In the genomic region with DNA sequence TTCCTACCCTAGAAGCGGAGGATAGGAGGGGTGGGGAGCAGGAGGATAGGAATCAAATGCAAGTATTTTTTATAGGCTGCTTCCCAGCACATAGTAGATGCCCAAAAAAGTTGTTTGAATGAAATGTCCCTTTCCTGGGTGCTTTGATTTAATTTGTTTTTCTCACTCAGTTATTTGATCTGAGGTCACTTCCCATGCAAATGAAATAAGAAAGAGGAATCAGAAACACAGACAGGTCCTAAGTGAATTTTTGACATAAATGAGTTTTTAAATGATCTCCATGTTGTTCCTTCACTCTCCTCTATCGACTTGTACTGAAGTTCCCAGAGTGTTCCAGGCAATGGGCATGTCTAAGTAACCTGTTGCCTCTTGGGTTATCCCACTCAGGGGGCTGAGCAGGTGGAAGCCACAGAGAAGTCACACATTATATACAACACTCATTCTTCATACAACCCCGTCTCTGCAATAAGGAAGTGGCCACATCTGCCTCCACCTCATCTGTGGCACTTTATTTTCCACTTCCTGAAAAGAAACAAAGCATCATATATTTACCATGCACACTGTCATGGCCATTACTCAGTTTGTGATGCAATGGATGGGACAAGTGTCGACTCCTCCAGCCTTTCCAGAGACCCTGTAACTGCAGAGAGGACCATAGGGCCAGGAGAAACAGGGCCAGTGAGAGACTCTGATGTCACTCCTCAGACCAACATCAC, we compare ENCODE assay signal across 9 cellular contexts.
DNase-seq lines count a peak whose midpoint lies in the region; ATAC-seq and TF ChIP-seq lines count a peak whose summit lies in the region.
"Had no signal": no experiment of that assay in that cellular context is flagged by ENCODE, and none has a peak within 500 bp of the region (broad histone marks: within the 10 kb centered on the region; RNA-seq: fewer than 3 reads in every experiment).

No MANE protein-coding gene starts in this region.

- H3K27me3 ChIP-seq in Karpas-422 (ENCODE audit: low read length) (no peaks in the 10 kb centered on the region), smooth muscle cell (ENCODE audit: low read depth) (no peaks in the 10 kb centered on the region)
- H3K27me3 ChIP-seq: left lung had no signal

- H3K9me3 Mint-ChIP-seq in activated naive CD8-positive, alpha-beta T cell treated with anti-CD3 and anti-CD28 coated beads, Interleukin-2, amount 10 ng/mL, durations not matched to agents 7 days and 5 days: peaks cover 6% of the 10 kb centered on the region

- peak; percentile 47 for DNase-seq in GDM1 (lab: John Stamatoyannopoulos, UW)
- peak; percentile 75 for DNase-seq in Karpas-422
- DNase-seq in activated naive CD8-positive, alpha-beta T cell treated with anti-CD3 and anti-CD28 coated beads, Interleukin-2, amount 10 ng/mL, durations not matched to agents 7 days and 5 days: no peak
- DNase-seq in effector CD8-positive, alpha-beta T cell (lab: John Stamatoyannopoulos, UW): no peak
- DNase-seq in smooth muscle cell (lab: John Stamatoyannopoulos, UW; ENCODE audit: unreplicated experiment): no peak
- DNase-seq in erythroblast (lab: John Stamatoyannopoulos, UW): no peak
- DNase-seq in NCI-H1092 treated with DMSO at 0.1 percent for 48 hours (lab: John Stamatoyannopoulos, UW): no peak
- DNase-seq: left lung had no signal

- H3K4me1 Mint-ChIP-seq in activated naive CD8-positive, alpha-beta T cell treated with anti-CD3 and anti-CD28 coated beads, Interleukin-2, amount 10 ng/mL, durations not matched to agents 7 days and 5 days: peaks cover 21% of the 10 kb centered on the region

- H3K79me2 ChIP-seq in Karpas-422 (ENCODE audit: low read length): no peaks in the 10 kb centered on the region
- H3K79me2 ChIP-seq in smooth muscle cell (ENCODE audit: low read depth): no peaks in the 10 kb centered on the region

- peaks cover 3% of the 10 kb centered on the region for H3K36me3 Mint-ChIP-seq in activated naive CD8-positive, alpha-beta T cell treated with anti-CD3 and anti-CD28 coated beads, Interleukin-2, amount 10 ng/mL, durations not matched to agents 7 days and 5 days

- TF ChIP-seq CTCF in smooth muscle cell (IDR thresholded peaks at IDR 0.05; ENCODE audit: borderline replicate concordance, insufficient read depth, poor library complexity, severe bottlenecking): no peak

- H3K9me3 ChIP-seq in Karpas-422 (ENCODE audit: low read length) (no peaks in the 10 kb centered on the region), smooth muscle cell (replicated peaks; ENCODE audit: low read depth) (no peaks in the 10 kb centered on the region)
- H3K9me3 ChIP-seq: left lung had no signal

- 93% methylated on average over 4 of the region's 4 CpGs for WGBS in smooth muscle cell (ENCODE audit: low lambda C conversion rate)

- H3K9me2 ChIP-seq in Karpas-422 (replicated peaks; ENCODE audit: insufficient read depth, low read length): no peaks in the 10 kb centered on the region

- peaks cover 68% of the 10 kb centered on the region for H3K4me1 ChIP-seq in Karpas-422 (ENCODE audit: low read length)
- H3K4me1 ChIP-seq in smooth muscle cell (ENCODE audit: low read depth): no peaks in the 10 kb centered on the region
- H3K4me1 ChIP-seq: left lung had no signal

- H3F3A ChIP-seq in smooth muscle cell (ENCODE audit: low read depth): no peaks in the 10 kb centered on the region

- H3K27ac ChIP-seq in Karpas-422 (ENCODE audit: low read length): peak overlapping the region; percentile 87
- no peak overlapping the region for H3K27ac ChIP-seq in smooth muscle cell (ENCODE audit: low read depth)
- H3K27ac ChIP-seq: left lung had no signal

- H3K27ac Mint-ChIP-seq in activated naive CD8-positive, alpha-beta T cell treated with anti-CD3 and anti-CD28 coated beads, Interleukin-2, amount 10 ng/mL, durations not matched to agents 7 days and 5 days: peak overlapping the region; percentile 95

- H3K4me3 ChIP-seq in Karpas-422 (ENCODE audit: low read length): peak overlapping the region; percentile 11; the same call in 1 of the 2 replicates
- H3K4me3 ChIP-seq in smooth muscle cell: no peak overlapping the region
- H3K4me3 ChIP-seq: left lung had no signal

- TF ChIP-seq POLR2A in erythroblast (IDR thresholded peaks at IDR 0.05; ENCODE audit: low read length): no peak

- no peaks in the 10 kb centered on the region for H3K27me3 Mint-ChIP-seq in activated naive CD8-positive, alpha-beta T cell treated with anti-CD3 and anti-CD28 coated beads, Interleukin-2, amount 10 ng/mL, durations not matched to agents 7 days and 5 days

- ATAC-seq in GM21515 (IDR thresholded peaks at IDR 0.05; ENCODE audit: unreplicated experiment): peak; percentile 64
- ATAC-seq in activated naive CD8-positive, alpha-beta T cell treated with anti-CD3 and anti-CD28 coated beads, Interleukin-2, amount 10 ng/mL, durations not matched to agents 7 days and 5 days (ENCODE audit: low read depth): peak; percentile 96
- ATAC-seq: left lung had no signal

- no peaks in the 10 kb centered on the region for H4K20me1 ChIP-seq in Karpas-422 (ENCODE audit: insufficient read depth, low read depth, low read length)
- no peaks in the 10 kb centered on the region for H4K20me1 ChIP-seq in smooth muscle cell (ENCODE audit: low read depth)

- H3K4me3 Mint-ChIP-seq in activated naive CD8-positive, alpha-beta T cell treated with anti-CD3 and anti-CD28 coated beads, Interleukin-2, amount 10 ng/mL, durations not matched to agents 7 days and 5 days: peak overlapping the region; percentile 72

- POLR2A ChIA-PET in activated naive CD8-positive, alpha-beta T cell treated with anti-CD3 and anti-CD28 coated beads, Interleukin-2, amount 10 ng/mL, durations not matched to agents 7 days and 5 days (lab: Charles Lee): no interaction called here

- H3K4me2 ChIP-seq in Karpas-422 (ENCODE audit: low read depth, low read length, poor library complexity, severe bottlenecking) (peak overlapping the region; percentile 57), smooth muscle cell (no peak overlapping the region)

- H3K9ac ChIP-seq in Karpas-422 (ENCODE audit: low read length) (peak overlapping the region; percentile 49), smooth muscle cell (ENCODE audit: low read depth) (no peak overlapping the region)

- H2AFZ ChIP-seq in Karpas-422 (ENCODE audit: low read length) (peak overlapping the region; percentile 58; the same call in 1 of the 2 replicates), smooth muscle cell (ENCODE audit: low read depth) (no peak overlapping the region)

- H3K36me3 ChIP-seq in Karpas-422 (ENCODE audit: insufficient read depth, low read length): no peaks in the 10 kb centered on the region
- H3K36me3 ChIP-seq in smooth muscle cell (ENCODE audit: low read depth): no peaks in the 10 kb centered on the region
- H3K36me3 ChIP-seq: left lung had no signal

Comparison
In these comparisons a context has a peak if more than half of its experiments do, and no peak if none do; other contexts are left out.
1. DNase-seq: peak in GDM1 (single experiment) and Karpas-422 (single experiment); none in activated naive CD8-positive, alpha-beta T cell treated with anti-CD3 and anti-CD28 coated beads, Interleukin-2, amount 10 ng/mL, durations not matched to agents 7 days and 5 days (single experiment), effector CD8-positive, alpha-beta T cell (single experiment), smooth muscle cell (single experiment), erythroblast (0 of 2) and NCI-H1092 treated with DMSO at 0.1 percent for 48 hours (single experiment).